Comparison of ENCODE assay signal across 24 cellular contexts in the genomic region with DNA sequence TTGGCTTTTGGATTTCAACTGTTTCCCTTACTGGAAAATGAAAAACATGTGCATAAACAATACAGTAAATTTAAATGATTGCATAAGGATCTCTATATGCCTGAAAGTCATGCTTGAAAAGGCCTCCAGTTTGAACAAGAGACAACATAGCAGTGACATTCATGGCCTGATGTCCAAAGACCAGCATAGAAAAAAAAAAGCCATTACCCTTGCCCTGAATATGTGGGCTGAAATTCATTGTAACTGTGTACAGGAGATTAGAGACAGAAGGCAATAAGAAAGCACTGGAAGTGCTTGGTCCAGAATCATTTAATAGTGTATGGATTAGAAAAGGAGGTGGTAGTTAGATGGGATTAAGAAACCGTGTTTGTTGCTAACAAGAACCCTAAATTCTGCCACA. TPM values are rescaled to one million over a fixed set of nuclear protein-coding genes. Genes with fewer than 3 reads are reported as not detected.
DNase-seq lines count a peak whose midpoint lies in the region; ATAC-seq and TF ChIP-seq lines count a peak whose summit lies in the region.
"Had no signal": no experiment of that assay in that cellular context is flagged by ENCODE, and none has a peak within 500 bp of the region (broad histone marks: within the 10 kb centered on the region; RNA-seq: fewer than 3 reads in every experiment).

No MANE protein-coding gene starts in this region.

- H3K36me3 Mint-ChIP-seq in neural crest cell (ENCODE audit: low read depth) (peaks cover 9% of the 10 kb centered on the region), T-helper 17 cell (ENCODE audit: low read depth) (no peaks in the 10 kb centered on the region)

- no peaks in the 10 kb centered on the region for H3K36me3 ChIP-seq in adipocyte (ENCODE audit: control insufficient read depth, insufficient read depth, low read length, severe bottlenecking)
- H3K36me3 ChIP-seq: SJSA1 had no signal

- ATAC-seq in left lobe of liver (peak; percentile 52), T-helper 17 cell (no peak)

- H3K9me3 Mint-ChIP-seq in neural crest cell = no peaks in the 10 kb centered on the region
- H3K9me3 Mint-ChIP-seq: CD4-positive, alpha-beta T cell had no signal

- H3K27me3 Mint-ChIP-seq in neural crest cell (ENCODE audit: low read depth) (peaks cover 3% of the 10 kb centered on the region), T-helper 17 cell (no peaks in the 10 kb centered on the region)
- H3K27me3 Mint-ChIP-seq: CD4-positive, alpha-beta T cell had no signal

- H3K9me3 ChIP-seq in adipocyte (ENCODE audit: control insufficient read depth, low read length) (no peaks in the 10 kb centered on the region), T-helper 17 cell (ENCODE audit: control insufficient read depth, low read length, poor library complexity, severe bottlenecking) (no peaks in the 10 kb centered on the region)
- H3K9me3 ChIP-seq: BLaER1 treated with 17β-estradiol and CSF1 and Interleukin-3, amounts not matched to agents 10 nM and 100 nM; SJSA1 had no signal

- H3K27ac Mint-ChIP-seq in neural crest cell (ENCODE audit: unreplicated experiment) = no peak overlapping the region
- no peak overlapping the region for H3K27ac Mint-ChIP-seq in T-helper 17 cell
- H3K27ac Mint-ChIP-seq: CD4-positive, alpha-beta T cell had no signal

- H3K4me3 Mint-ChIP-seq in neural crest cell = peak overlapping the region; percentile 27
- no peak overlapping the region for H3K4me3 Mint-ChIP-seq in T-helper 17 cell
- H3K4me3 Mint-ChIP-seq: CD4-positive, alpha-beta T cell had no signal

- no peaks in the 10 kb centered on the region for H3K27me3 ChIP-seq in adipocyte (replicated peaks; ENCODE audit: control insufficient read depth, insufficient read depth, low read length)
- H3K27me3 ChIP-seq: BLaER1 treated with 17β-estradiol and CSF1 and Interleukin-3, amounts not matched to agents 10 nM and 100 nM; SJSA1 had no signal

- intact Hi-C loops in cardiac septum (cut with DNase I) = no loop called here

- peak; percentile 51 for DNase-seq in NAMALWA (ENCODE audit: low spot score)
- DNase-seq in adipocyte (ENCODE audit: low read depth) = peak; percentile 38
- DNase-seq in left lobe of liver (ENCODE audit: low spot score) = no peak
- no peak for DNase-seq in neural crest cell (ENCODE audit: low read depth, low spot score)
- no peak for DNase-seq in DMS79 treated with DMSO at 0.1 percent for 48 hours (lab: John Stamatoyannopoulos, UW)
- DNase-seq in T-helper 17 cell = no peak
- DNase-seq in cardiac septum (ENCODE audit: low spot score) = no peak
- DNase-seq: AML-193; CD4-positive, alpha-beta T cell; GM23248; HCEC 1CT; KBM-7; MV-4-11; NCI-H1105 treated with DMSO at 0.1 percent for 48 hours; NCI-H146; NCI-H1930; NCI-H446; NCI-H524 treated with DMSO at 0.1 percent for 48 hours; NCI-H774; Right ventricle myocardium superior; RPMI8226 had no signal

- H3K9ac ChIP-seq in adipocyte (ENCODE audit: low read length) = peak overlapping the region; percentile 38
- H3K9ac ChIP-seq: BLaER1 treated with 17β-estradiol and CSF1 and Interleukin-3, amounts not matched to agents 10 nM and 100 nM; GM23248 had no signal

- no peak overlapping the region for H3K4me3 ChIP-seq in adipocyte (ENCODE audit: low read length)
- H3K4me3 ChIP-seq: BLaER1 treated with 17β-estradiol and CSF1 and Interleukin-3, amounts not matched to agents 10 nM and 100 nM; GM23248; SJSA1 had no signal

- peaks cover 22% of the 10 kb centered on the region for H3K4me1 ChIP-seq in adipocyte (ENCODE audit: control insufficient read depth, insufficient read depth, low read length)
- H3K4me1 ChIP-seq: SJSA1 had no signal

- H3K4me1 Mint-ChIP-seq in neural crest cell (peaks cover 26% of the 10 kb centered on the region), T-helper 17 cell (peaks cover 11% of the 10 kb centered on the region)

- TF ChIP-seq CTCF in neural crest cell (conservative IDR thresholded peaks at IDR 0.05) = no peak

RNA-seq across cellular contexts. Expression of a gene that starts 15.4 kb away (rescaled TPM):
- total RNA-seq in left lobe of liver (1.9 TPM), neural crest cell (40.6 and 40.9 TPM in 2 replicates), T-helper 17 cell (1 to 10 TPM; 6.9 to 9.1 TPM), cardiac septum (0.65 TPM)

RNA-seq across cellular contexts. Expression of a gene that starts 35.5 kb away (rescaled TPM):
- total RNA-seq in left lobe of liver (0.65 TPM), neural crest cell (0.28 and 0.84 TPM in 2 replicates), T-helper 17 cell (1 to 10 TPM in 1 of 2 donors, not detected in 1; 1.1 TPM), cardiac septum (0.86 TPM)
- total RNA-seq: CD4-positive, alpha-beta T cell; MCF 10A; SJSA1 had no signal

Comparison
In these comparisons a context has a peak if more than half of its experiments do, and no peak if none do; other contexts are left out.
1. DNase-seq: peak in NAMALWA (single experiment) and adipocyte (single experiment); none in left lobe of liver (single experiment), neural crest cell (single experiment), DMS79 treated with DMSO at 0.1 percent for 48 hours (single experiment), T-helper 17 cell (0 of 3) and cardiac septum (single experiment).